In the genomic region with DNA sequence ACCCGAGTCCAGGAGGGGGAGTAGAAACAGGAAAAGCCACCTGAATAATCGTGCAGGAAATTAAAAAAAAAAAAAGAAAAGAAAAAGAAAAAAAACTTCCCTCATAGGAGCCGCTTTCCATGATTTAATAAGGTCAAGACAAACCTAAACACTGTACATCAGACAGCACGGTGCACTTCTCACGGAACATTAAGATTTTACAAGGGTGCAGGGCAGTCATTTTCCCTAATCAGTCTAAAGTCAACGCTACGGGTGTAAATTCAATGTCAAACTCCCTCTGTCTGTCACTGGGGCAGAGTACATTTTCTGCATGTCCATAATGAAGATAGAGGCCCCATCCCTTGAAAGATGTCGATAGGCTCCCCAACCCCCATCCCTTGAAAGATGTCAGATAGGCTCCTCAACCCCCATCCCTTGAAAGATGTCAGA, we compare ENCODE assay signal across 8 cellular contexts.
DNase-seq lines count a peak whose midpoint lies in the region; ATAC-seq, FAIRE-seq and TF ChIP-seq lines count a peak whose summit lies in the region.

No MANE protein-coding gene starts in this region.

- peak overlapping the region; percentile 88 for H3K9ac ChIP-seq in astrocyte (ENCODE audit: low read length)

- peaks cover 24% of the 10 kb centered on the region for H4K20me1 ChIP-seq in astrocyte (ENCODE audit: insufficient read depth, low read length)

- H3K4me3 ChIP-seq in astrocyte (ENCODE audit: insufficient read depth, low read depth, low read length) = peak overlapping the region; percentile 91
- H3K4me3 ChIP-seq in suprapubic skin = peak overlapping the region; percentile 59

- H3K27me3 Mint-ChIP-seq in astrocyte (ENCODE audit: low read depth, unreplicated experiment) = no peaks in the 10 kb centered on the region

- H3K4me2 ChIP-seq in astrocyte (ENCODE audit: low read length) = peak overlapping the region; percentile 94

- H3K27me3 ChIP-seq in astrocyte (ENCODE audit: insufficient read depth, low read length) (no peaks in the 10 kb centered on the region), suprapubic skin (no peaks in the 10 kb centered on the region)

- ATAC-seq in GM21515 (IDR thresholded peaks at IDR 0.05; ENCODE audit: unreplicated experiment) = no peak

- no peaks in the 10 kb centered on the region for H3K9me3 Mint-ChIP-seq in astrocyte (ENCODE audit: unreplicated experiment)

- H3K27ac Mint-ChIP-seq in astrocyte (ENCODE audit: unreplicated experiment) = peak overlapping the region; percentile 42

- TF ChIP-seq EP300 in suprapubic skin (IDR thresholded peaks at IDR 0.05) = no peak

- TF ChIP-seq POLR2A in suprapubic skin (IDR thresholded peaks at IDR 0.05) = no peak

- peaks cover 24% of the 10 kb centered on the region for H3K4me1 Mint-ChIP-seq in astrocyte (ENCODE audit: low read depth, unreplicated experiment)

- no peak overlapping the region for H2AFZ ChIP-seq in astrocyte (ENCODE audit: low read depth, low read length)

- H3K36me3 Mint-ChIP-seq in astrocyte (ENCODE audit: low read depth, unreplicated experiment) = peaks cover 2% of the 10 kb centered on the region

- DNase-seq in NCI-H82 (lab: John Stamatoyannopoulos, UW) (peak; percentile 19), NCI-H82 treated with DMSO at 0.1 percent for 48 hours (lab: John Stamatoyannopoulos, UW; ENCODE audit: unreplicated experiment) (no peak), astrocyte (ENCODE audit: low read depth) (no peak), suprapubic skin (ENCODE audit: low spot score in 2 of 2) (no peak), GM13976 (ENCODE audit: low spot score) (no peak), amniotic stem cell (lab: John Stamatoyannopoulos, UW) (no peak)

- H3K79me2 ChIP-seq in astrocyte (ENCODE audit: insufficient read depth, low read length) = peaks cover 32% of the 10 kb centered on the region

- H3K36me3 ChIP-seq in astrocyte (ENCODE audit: insufficient read depth, low read length) = no peaks in the 10 kb centered on the region
- no peaks in the 10 kb centered on the region for H3K36me3 ChIP-seq in suprapubic skin

- no peak overlapping the region for H3K27ac ChIP-seq in astrocyte (ENCODE audit: low read depth, low read length)
- H3K27ac ChIP-seq in suprapubic skin = peak overlapping the region; percentile 82

- WGBS in suprapubic skin = 2% methylated on average over 8 of the region's 8 CpGs

- no peaks in the 10 kb centered on the region for H3K9me3 ChIP-seq in astrocyte (ENCODE audit: insufficient read depth, low read depth, low read length)
- H3K9me3 ChIP-seq in suprapubic skin = no peaks in the 10 kb centered on the region

- peaks cover 14% of the 10 kb centered on the region for H3K4me1 ChIP-seq in astrocyte (ENCODE audit: insufficient read depth, low read length)
- peaks cover 30% of the 10 kb centered on the region for H3K4me1 ChIP-seq in suprapubic skin

- peak overlapping the region; percentile 87 for H3K4me3 Mint-ChIP-seq in astrocyte (ENCODE audit: unreplicated experiment)

- TF ChIP-seq CTCF in astrocyte (IDR thresholded peaks at IDR 0.05; ENCODE audit: insufficient read depth, low read depth, low read length) = no peak
- no peak for TF ChIP-seq CTCF in suprapubic skin (IDR thresholded peaks at IDR 0.05)
- no peak for TF ChIP-seq CTCF in GM13976 (IDR thresholded peaks at IDR 0.05; ENCODE audit: borderline replicate concordance, control extremely low read depth, extremely low read depth, insufficient read depth, missing control alignments)

- FAIRE-seq in astrocyte (lab: Jason Lieb, UNC) (no peak), islet of Langerhans (lab: Jason Lieb, UNC) (peak; percentile 36)

- in situ Hi-C loops in GM13976 (cut with MboI; ENCODE audit: low sequenced_read_pairs, unreplicated experiment) = no loop called here
